1 cellular context compared by ENCODE assay signal in the genomic region with DNA sequence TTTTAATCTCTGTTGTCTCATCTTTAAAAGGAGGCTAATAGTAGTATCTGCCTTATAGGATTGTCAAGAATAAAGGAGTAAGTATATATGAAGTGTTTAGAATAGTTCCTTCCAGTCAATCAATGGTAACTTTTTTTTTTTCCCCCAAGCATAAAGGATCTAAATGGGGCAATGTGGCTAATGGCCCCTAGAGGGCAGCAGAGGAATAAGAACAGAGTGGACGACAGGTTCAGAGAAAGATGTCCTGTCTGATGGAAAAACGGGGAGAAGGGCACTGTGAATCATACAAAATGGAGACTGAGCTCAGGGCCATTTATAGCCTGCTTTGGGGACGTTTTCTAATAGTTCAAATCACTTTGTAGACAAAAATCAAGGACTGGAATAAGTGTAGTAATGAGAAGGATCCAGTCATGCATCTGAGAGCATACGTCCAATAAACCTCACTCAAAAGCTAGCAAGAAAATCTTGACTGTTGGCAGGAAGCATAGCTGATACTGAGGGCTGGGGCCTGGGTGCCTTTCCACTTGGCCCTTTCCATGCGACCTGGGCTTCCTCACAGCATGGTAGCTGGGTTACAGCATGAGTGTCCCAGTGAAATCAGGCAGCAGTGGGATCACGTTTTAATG.
TF ChIP-seq lines count a peak whose summit lies in the region.

No MANE protein-coding gene starts in this region.

TF ChIP-seq in K562, 482 proteins besides CTCF, POLR2A, EP300 and RAD21 (continued from another document):
- TF ChIP-seq, protein P1, sequence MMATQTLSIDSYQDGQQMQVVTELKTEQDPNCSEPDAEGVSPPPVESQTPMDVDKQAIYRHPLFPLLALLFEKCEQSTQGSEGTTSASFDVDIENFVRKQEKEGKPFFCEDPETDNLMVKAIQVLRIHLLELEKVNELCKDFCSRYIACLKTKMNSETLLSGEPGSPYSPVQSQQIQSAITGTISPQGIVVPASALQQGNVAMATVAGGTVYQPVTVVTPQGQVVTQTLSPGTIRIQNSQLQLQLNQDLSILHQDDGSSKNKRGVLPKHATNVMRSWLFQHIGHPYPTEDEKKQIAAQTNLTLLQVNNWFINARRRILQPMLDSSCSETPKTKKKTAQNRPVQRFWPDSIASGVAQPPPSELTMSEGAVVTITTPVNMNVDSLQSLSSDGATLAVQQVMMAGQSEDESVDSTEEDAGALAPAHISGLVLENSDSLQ (IDR thresholded peaks at IDR 0.05), result peak; percentile 65
- no peak for TF ChIP-seq MXI1 (IDR thresholded peaks at IDR 0.05; ENCODE audit: low read depth, low read length)
- TF ChIP-seq NFE2L1 (tag; IDR thresholded peaks at IDR 0.05; ENCODE audit: borderline replicate concordance, low read depth), result no peak
- 0 out of 2 replicates have a peak, but pooled peaks have one; percentile 36 for TF ChIP-seq SMC3 (conservative IDR thresholded peaks at IDR 0.05; ENCODE audit: insufficient read depth, low read depth, low read length)
- TF ChIP-seq JUND (IDR thresholded peaks at IDR 0.05; ENCODE audit: borderline replicate concordance, low read depth, low read length), result 0 out of 2 replicates have a peak, but pooled peaks have one; percentile 18
- TF ChIP-seq JUND (tag; IDR thresholded peaks at IDR 0.05; ENCODE audit: borderline replicate concordance, low read depth, low read length), result no peak
- TF ChIP-seq ESRRB (CRISPR knock-in tag; IDR thresholded peaks at IDR 0.05; ENCODE audit: borderline replicate concordance), result no peak
- TF ChIP-seq TSC22D4 (tag; IDR thresholded peaks at IDR 0.05), result no peak
- TF ChIP-seq STAG1 (CRISPR knock-in tag; IDR thresholded peaks at IDR 0.05; ENCODE audit: borderline replicate concordance), result peak; percentile 23; the same call in 1 of the 2 replicates
- TF ChIP-seq ZFX (CRISPR knock-in tag; IDR thresholded peaks at IDR 0.05), result no peak
- TF ChIP-seq FOSL1 (tag; conservative IDR thresholded peaks at IDR 0.05), result peak; percentile 29; the same call in 1 of the 2 replicates
- no peak for TF ChIP-seq SP2 (IDR thresholded peaks at IDR 0.05; ENCODE audit: extremely low read depth, low read depth, low read length, poor library complexity, severe bottlenecking)
